Comparison of ENCODE assay signal across 8 cellular contexts in genomic region chr9:137129456-137130175, GRCh38. TPM values are rescaled to one million over a fixed set of nuclear protein-coding genes. Genes with fewer than 3 reads are reported as not detected.
DNase-seq lines count a peak whose midpoint lies in the region; ATAC-seq and TF ChIP-seq lines count a peak whose summit lies in the region.

No MANE protein-coding gene starts in this region.

- POLR2A ChIA-PET in T-cell (lab: Charles Lee): interaction anchor here (0.7 to 1.2 kb wide), 4 partner anchors 15 to 111 kb away, joined by 3 read pairs; partner anchors contain the start of genes MAN1B1 (in 1 of the 2) and TUBB4B (in 1 of the 2)

- peaks cover 27 to 32% (median 30%) of the 10 kb centered on the region in 3 donors for H3K4me1 Mint-ChIP-seq in T-cell

- H3K9me3 ChIP-seq in left ventricle myocardium inferior (replicated peaks) (peaks cover 9% of the 10 kb centered on the region), upper lobe of left lung (peaks cover 0 to 8% (median 2%) of the 10 kb centered on the region in 4 donors)

- TF ChIP-seq POLR2A in upper lobe of left lung (IDR thresholded peaks at IDR 0.05): peak in 1 of 4 donors; percentile 75

- no peaks in the 10 kb centered on the region for H3K36me3 ChIP-seq in left ventricle myocardium inferior
- H3K36me3 ChIP-seq in upper lobe of left lung: no peaks in the 10 kb centered on the region

- 2% methylated on average over 23 of the region's 86 CpGs; no CpG with 5 or more reads in 1 of the 2 donors for WGBS in upper lobe of left lung, 2 donors

- H3K4me3 Mint-ChIP-seq in T-cell: peak overlapping the region; percentile 82 to 92 (median 85)

- CTCF ChIA-PET in T-cell (lab: Charles Lee): interaction anchor here (0.6 to 1.8 kb wide), 10 partner anchors 21 to 401 kb away, joined by 3 to 15 read pairs (median 3); partner anchors contain the start of genes ANAPC2 (in 1 of the 2) and SSNA1 (in 1 of the 2)

- peaks cover 44% of the 10 kb centered on the region for H3K4me1 ChIP-seq in left ventricle myocardium inferior
- peaks cover 20 to 44% (median 32%) of the 10 kb centered on the region in 4 donors for H3K4me1 ChIP-seq in upper lobe of left lung

- peak overlapping the region; percentile 80 to 84 for H3K27ac Mint-ChIP-seq in T-cell

- peaks cover 3 to 11% of the 10 kb centered on the region in 2 donors for H3K27me3 Mint-ChIP-seq in T-cell

- peak overlapping the region; percentile 86 for H3K27ac ChIP-seq in left ventricle myocardium inferior (replicated peaks)
- H3K27ac ChIP-seq in upper lobe of left lung: peak overlapping the region; percentile 72 to 85 (median 84)

- ATAC-seq in HG02759 (IDR thresholded peaks at IDR 0.05; ENCODE audit: unreplicated experiment) (peak; percentile 84), T-cell (replicated peaks in 1 of 4) (peak; percentile 94 to 98 (median 98)), upper lobe of left lung (ENCODE audit: low FRiP score in 2 of 2) (peak; percentile 97 to 99)

- TF ChIP-seq CTCF in GM12865 (IDR thresholded peaks at IDR 0.05; ENCODE audit: insufficient read depth, low read depth, low read length, missing control alignments) (no peak), left ventricle myocardium inferior (IDR thresholded peaks at IDR 0.05; ENCODE audit: borderline replicate concordance) (no peak), upper lobe of left lung (IDR thresholded peaks at IDR 0.05) (peak in 3 of 6 experiments; percentile 5 to 18 (median 17))

- H3K36me3 Mint-ChIP-seq in T-cell: no peaks in the 10 kb centered on the region

- no peak for TF ChIP-seq EP300 in upper lobe of left lung (IDR thresholded peaks at IDR 0.05)

- intact Hi-C loops in left ventricle myocardium inferior (cut with micrococcal nuclease): no loop called here
- intact Hi-C loops in posterior vena cava (cut with DNase I): no loop called here

- H3K4me3 ChIP-seq in GM12865 (ENCODE audit: low read depth, low read length) (peak overlapping the region; percentile 78), left ventricle myocardium inferior (peak overlapping the region; percentile 81), upper lobe of left lung (peak overlapping the region; percentile 29 to 94 (median 75))

- no peaks in the 10 kb centered on the region for H3K9me3 Mint-ChIP-seq in T-cell

- DNase-seq in GM12865 (ENCODE audit: low read depth) (peak; percentile 95), NCI-H1436 (lab: John Stamatoyannopoulos, UW) (peak; percentile 85), T-cell (peak; percentile 78 to 94 (median 87)), amniotic stem cell (lab: John Stamatoyannopoulos, UW) (peak; percentile 86), left ventricle myocardium inferior (peak; percentile 90), posterior vena cava (ENCODE audit: low spot score) (peak; percentile 96), upper lobe of left lung (peak; percentile 92 to 98)

- H3K27me3 ChIP-seq in left ventricle myocardium inferior (ENCODE audit: low read depth) (peaks cover 24% of the 10 kb centered on the region), upper lobe of left lung (peaks cover 0 to 3% (median 0%) of the 10 kb centered on the region in 4 donors)

RNA-seq across cellular contexts. Expression of gene GRIN1, which starts 9.3 kb away (rescaled TPM):
- total RNA-seq in T-cell: not detected
- total RNA-seq in left ventricle myocardium inferior: not detected
- total RNA-seq in posterior vena cava: not detected
- 1 to 10 TPM in 1 of 6 donors, under 1 TPM in 2, not detected in 3; 0.17 to 2.1 (median 0.49) TPM for total RNA-seq in upper lobe of left lung

RNA-seq across cellular contexts. Expression of gene DPP7, which starts 15.1 kb away (rescaled TPM):
- total RNA-seq in T-cell (100 to 1,000 TPM; 246 to 469 (median 425) TPM), left ventricle myocardium inferior (130 TPM), posterior vena cava (100 to 1,000 TPM; 108 to 128 TPM), upper lobe of left lung (100 to 1,000 TPM; 108 to 394 (median 229) TPM)

RNA-seq across cellular contexts. Expression of gene LRRC26, which starts 40.2 kb away (rescaled TPM):
- total RNA-seq in T-cell (not detected), left ventricle myocardium inferior (not detected), posterior vena cava (not detected), upper lobe of left lung (1 to 10 TPM in 3 of 6 donors, under 1 TPM in 1, not detected in 2; 0.46 to 6.3 (median 1.7) TPM)

RNA-seq across cellular contexts. Expression of gene TMEM210, which starts 42.2 kb away (rescaled TPM):
- total RNA-seq in T-cell: not detected
- not detected for total RNA-seq in left ventricle myocardium inferior
- not detected for total RNA-seq in posterior vena cava
- not detected for total RNA-seq in upper lobe of left lung

RNA-seq across cellular contexts. Expression of gene MAN1B1, which starts 42.8 kb away (rescaled TPM):
- 10 to 100 TPM; 62.0 to 91.5 (median 84.8) TPM for total RNA-seq in T-cell
- total RNA-seq in left ventricle myocardium inferior: 20.6 TPM
- 10 to 100 TPM; 32.0 to 44.3 TPM for total RNA-seq in posterior vena cava
- total RNA-seq in upper lobe of left lung: 10 to 100 TPM; 38.0 to 97.4 (median 54.1) TPM

Comparison
In these comparisons a context has a peak if more than half of its experiments do, and no peak if none do; other contexts are left out.
1. Peak in every context shown above with its lines: DNase-seq, ATAC-seq, H3K4me3 ChIP-seq and H3K27ac ChIP-seq.